In the genomic region with DNA sequence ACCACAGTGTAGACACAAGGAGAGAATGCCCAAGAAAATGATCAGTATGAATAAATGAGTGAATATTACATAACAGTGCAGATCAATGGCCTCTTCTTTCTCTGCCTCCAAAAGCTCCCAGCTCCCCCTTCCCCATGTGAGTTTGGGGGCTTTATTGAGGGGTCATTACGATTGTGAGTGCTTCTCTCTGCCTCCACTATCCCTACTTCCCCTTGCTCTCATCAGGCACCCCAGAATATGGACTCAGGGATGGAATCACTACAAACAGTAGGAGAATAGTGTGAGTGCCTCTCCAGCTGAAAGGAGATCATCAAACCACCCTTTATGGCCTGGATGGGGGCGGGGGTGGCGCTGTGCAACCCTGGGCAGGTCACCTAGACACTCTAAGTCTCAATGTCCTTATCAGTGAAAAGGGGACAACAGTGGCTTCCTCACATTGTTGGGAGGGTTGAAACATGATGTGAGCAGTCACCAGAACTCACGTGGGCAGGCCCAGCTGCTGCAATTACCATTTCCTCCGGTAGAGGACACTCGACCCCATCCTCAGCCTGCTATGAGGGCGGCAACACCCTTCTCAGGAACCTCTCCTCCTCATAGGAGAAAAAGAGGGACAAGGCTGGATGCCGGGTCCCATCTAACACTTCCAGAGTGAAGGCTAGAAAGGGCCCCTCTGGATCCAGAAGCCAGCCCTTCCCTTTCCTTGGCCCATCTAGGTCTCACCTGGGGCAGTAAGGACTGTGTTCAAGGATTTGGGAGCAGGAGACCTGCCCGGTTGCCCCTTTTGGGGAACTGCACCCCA, we compare ENCODE assay signal across 8 cellular contexts. TPM values are rescaled to one million over a fixed set of nuclear protein-coding genes. Genes with fewer than 3 reads are reported as not detected.
DNase-seq lines count a peak whose midpoint lies in the region; ATAC-seq and TF ChIP-seq lines count a peak whose summit lies in the region.

No MANE protein-coding gene starts in this region.

- no peaks in the 10 kb centered on the region for H3K9me2 ChIP-seq in MM.1S (replicated peaks; ENCODE audit: insufficient read depth, low read length)

- intact Hi-C loops in activated T-helper 2 cell treated with anti-CD3 and anti-CD28 coated beads, Interferon-gamma antibody, Interleukin-2, Interleukin-4, amounts not matched to agents 10 μg/mL and 5 μg/mL and 100 μg/mL, durations not matched to agents 14 hours and 24 hours and 36 hours (cut with micrococcal nuclease), result loop anchor here (1.0 to 5.0 kb wide), 3 partner anchors 24 to 190 kb away; no protein-coding TSS in a partner anchor

- DNase-seq in MM.1S (peak; percentile 83), RWPE1 (ENCODE audit: low spot score) (peak; percentile 83), fibroblast of the conjunctiva (ENCODE audit: low read depth) (peak; percentile 74)
- peak; percentile 73 for DNase-seq in activated T-helper 2 cell treated with anti-CD3 and anti-CD28 coated beads, Interferon-gamma antibody, Interleukin-2, Interleukin-4, amounts not matched to agents 10 μg/mL and 5 μg/mL and 100 μg/mL, durations not matched to agents 14 hours and 24 hours and 36 hours (ENCODE audit: low spot score)
- DNase-seq in stimulated activated naive CD8-positive, alpha-beta T cell treated with anti-CD3 and anti-CD28 coated beads, Interleukin-15, amount 100 ng/mL, for 72 hours, result peak; percentile 82 to 84

- peaks cover 6% of the 10 kb centered on the region for H3K27me3 Mint-ChIP-seq in activated T-helper 2 cell treated with anti-CD3 and anti-CD28 coated beads, Interferon-gamma antibody, Interleukin-2, Interleukin-4, amounts not matched to agents 10 μg/mL and 5 μg/mL and 100 μg/mL, durations not matched to agents 14 hours and 24 hours and 36 hours (ENCODE audit: low read depth)
- H3K27me3 Mint-ChIP-seq in stimulated activated naive CD8-positive, alpha-beta T cell treated with anti-CD3 and anti-CD28 coated beads, Interleukin-15, amount 100 ng/mL, for 72 hours, result peaks cover 5% of the 10 kb centered on the region

- peak overlapping the region; percentile 64 for H3K27ac Mint-ChIP-seq in activated T-helper 2 cell treated with anti-CD3 and anti-CD28 coated beads, Interferon-gamma antibody, Interleukin-2, Interleukin-4, amounts not matched to agents 10 μg/mL and 5 μg/mL and 100 μg/mL, durations not matched to agents 14 hours and 24 hours and 36 hours
- H3K27ac Mint-ChIP-seq in stimulated activated naive CD8-positive, alpha-beta T cell treated with anti-CD3 and anti-CD28 coated beads, Interleukin-15, amount 100 ng/mL, for 72 hours, result peak overlapping the region in 1 of 2 donors; percentile 64

- ATAC-seq in stimulated activated naive CD8-positive, alpha-beta T cell treated with anti-CD3 and anti-CD28 coated beads, Interleukin-15, amount 100 ng/mL, for 72 hours, result peak; percentile 59
- ATAC-seq in HG02840 (IDR thresholded peaks at IDR 0.05; ENCODE audit: low FRiP score, unreplicated experiment), result no peak

- H3K9ac ChIP-seq in MM.1S (ENCODE audit: low read length), result no peak overlapping the region

- H3K27ac ChIP-seq in MM.1S (ENCODE audit: low read length) (no peak overlapping the region), RWPE1 (no peak overlapping the region; the same call in 1 of the 2 replicates), neutrophil (no peak overlapping the region)

- peak overlapping the region; percentile 7 for H3K4me3 Mint-ChIP-seq in activated T-helper 2 cell treated with anti-CD3 and anti-CD28 coated beads, Interferon-gamma antibody, Interleukin-2, Interleukin-4, amounts not matched to agents 10 μg/mL and 5 μg/mL and 100 μg/mL, durations not matched to agents 14 hours and 24 hours and 36 hours (ENCODE audit: low read depth)
- peak overlapping the region; percentile 9 to 62 for H3K4me3 Mint-ChIP-seq in stimulated activated naive CD8-positive, alpha-beta T cell treated with anti-CD3 and anti-CD28 coated beads, Interleukin-15, amount 100 ng/mL, for 72 hours

- peaks cover 14% of the 10 kb centered on the region for H3K27me3 ChIP-seq in MM.1S (replicated peaks; ENCODE audit: insufficient read depth, low read length)
- H3K27me3 ChIP-seq in neutrophil, result peaks cover 85% of the 10 kb centered on the region

- CTCF ChIA-PET in RWPE1 (lab: Yijun Ruan, JAX), result interaction anchor here (0.6 to 2.2 kb wide), 15 partner anchors 9 to 490 kb away, joined by 3 to 10 read pairs (median 3); a partner anchor contains a TSS

- peaks cover 6% of the 10 kb centered on the region; the same call in 1 of the 2 replicates for H3F3A ChIP-seq in MM.1S (ENCODE audit: insufficient read depth, low read length)

- no peaks in the 10 kb centered on the region for H4K20me1 ChIP-seq in MM.1S (ENCODE audit: insufficient read depth, low read length)

- TF ChIP-seq CTCF in GM12872 (IDR thresholded peaks at IDR 0.05; ENCODE audit: insufficient read depth, low read depth, low read length) (peak; percentile 99), MM.1S (IDR thresholded peaks at IDR 0.05; ENCODE audit: low read length) (peak; percentile 97), RWPE1 (conservative IDR thresholded peaks at IDR 0.05; ENCODE audit: low read depth) (peak; percentile 94), neutrophil (IDR thresholded peaks at IDR 0.05) (peak; percentile 94)

- H3K4me3 ChIP-seq in MM.1S (ENCODE audit: low read length) (no peak overlapping the region), neutrophil (ENCODE audit: low read depth in 1 of 2, low read length in 1 of 2) (no peak overlapping the region)

- no peaks in the 10 kb centered on the region for H3K9me3 ChIP-seq in MM.1S (replicated peaks; ENCODE audit: insufficient read depth, low read length)
- H3K9me3 ChIP-seq in neutrophil, result no peaks in the 10 kb centered on the region

- H3K9me3 Mint-ChIP-seq in activated T-helper 2 cell treated with anti-CD3 and anti-CD28 coated beads, Interferon-gamma antibody, Interleukin-2, Interleukin-4, amounts not matched to agents 10 μg/mL and 5 μg/mL and 100 μg/mL, durations not matched to agents 14 hours and 24 hours and 36 hours, result no peaks in the 10 kb centered on the region
- no peaks in the 10 kb centered on the region for H3K9me3 Mint-ChIP-seq in stimulated activated naive CD8-positive, alpha-beta T cell treated with anti-CD3 and anti-CD28 coated beads, Interleukin-15, amount 100 ng/mL, for 72 hours

- POLR2A ChIA-PET in RWPE1 (lab: Yijun Ruan, JAX; ENCODE audit: low non-redundant PET), result interaction anchor here (0.5 to 0.7 kb wide), 2 partner anchors 27 to 54 kb away, joined by 4 read pairs; no protein-coding TSS in a partner anchor

- peaks cover 17% of the 10 kb centered on the region for H3K4me1 ChIP-seq in MM.1S (ENCODE audit: low read length)
- peaks cover 12 to 20% of the 10 kb centered on the region in 2 experiments for H3K4me1 ChIP-seq in neutrophil (ENCODE audit: control insufficient read depth in 1 of 2, insufficient read depth in 1 of 2, low read depth in 1 of 2, low read length in 1 of 2)

- no peaks in the 10 kb centered on the region for H3K36me3 ChIP-seq in MM.1S (replicated peaks; ENCODE audit: insufficient read depth, low read length)
- no peaks in the 10 kb centered on the region for H3K36me3 ChIP-seq in neutrophil

- peaks cover 27% of the 10 kb centered on the region for H3K4me1 Mint-ChIP-seq in activated T-helper 2 cell treated with anti-CD3 and anti-CD28 coated beads, Interferon-gamma antibody, Interleukin-2, Interleukin-4, amounts not matched to agents 10 μg/mL and 5 μg/mL and 100 μg/mL, durations not matched to agents 14 hours and 24 hours and 36 hours (ENCODE audit: low read depth)
- peaks cover 51% of the 10 kb centered on the region for H3K4me1 Mint-ChIP-seq in stimulated activated naive CD8-positive, alpha-beta T cell treated with anti-CD3 and anti-CD28 coated beads, Interleukin-15, amount 100 ng/mL, for 72 hours

- H3K36me3 Mint-ChIP-seq in activated T-helper 2 cell treated with anti-CD3 and anti-CD28 coated beads, Interferon-gamma antibody, Interleukin-2, Interleukin-4, amounts not matched to agents 10 μg/mL and 5 μg/mL and 100 μg/mL, durations not matched to agents 14 hours and 24 hours and 36 hours (ENCODE audit: low read depth), result peaks cover 6% of the 10 kb centered on the region

- H3K79me2 ChIP-seq in MM.1S (ENCODE audit: low read length), result no peaks in the 10 kb centered on the region

- peak overlapping the region; percentile 33; the same call in 1 of the 2 replicates for H3K4me2 ChIP-seq in MM.1S (ENCODE audit: low read depth, low read length)

- peak overlapping the region; percentile 69 for H2AFZ ChIP-seq in MM.1S (ENCODE audit: low read length)

RNA-seq across cellular contexts. Expression of a gene that starts 2.1 kb away (rescaled TPM):
- 34.9 TPM in 2 replicates for total RNA-seq in activated T-helper 2 cell treated with anti-CD3 and anti-CD28 coated beads, Interferon-gamma antibody, Interleukin-2, Interleukin-4, amounts not matched to agents 10 μg/mL and 5 μg/mL and 100 μg/mL, durations not matched to agents 14 hours and 24 hours and 36 hours

RNA-seq across cellular contexts. Expression of a gene that starts 28.2 kb away (rescaled TPM):
- total RNA-seq in activated T-helper 2 cell treated with anti-CD3 and anti-CD28 coated beads, Interferon-gamma antibody, Interleukin-2, Interleukin-4, amounts not matched to agents 10 μg/mL and 5 μg/mL and 100 μg/mL, durations not matched to agents 14 hours and 24 hours and 36 hours, result 211 and 213 TPM in 2 replicates

RNA-seq across cellular contexts. Expression of a gene that starts 53.2 kb away (rescaled TPM):
- total RNA-seq in activated T-helper 2 cell treated with anti-CD3 and anti-CD28 coated beads, Interferon-gamma antibody, Interleukin-2, Interleukin-4, amounts not matched to agents 10 μg/mL and 5 μg/mL and 100 μg/mL, durations not matched to agents 14 hours and 24 hours and 36 hours, result 32.2 and 37.0 TPM in 2 replicates
